ENCODE assay signal across 10 cellular contexts in genomic region chr2:156322103-156322671, GRCh38. TPM values are rescaled to one million over a fixed set of nuclear protein-coding genes. Genes with fewer than 3 reads are reported as not detected.
DNase-seq lines count a peak whose midpoint lies in the region; TF ChIP-seq lines count a peak whose summit lies in the region.
"Had no signal": no experiment of that assay in that cellular context is flagged by ENCODE, and none has a peak within 500 bp of the region (broad histone marks: within the 10 kb centered on the region; RNA-seq: fewer than 3 reads in every experiment).

No MANE protein-coding gene starts in this region.

- H3K36me3 ChIP-seq in HUES6 (ENCODE audit: control insufficient read depth, insufficient read depth, low read length) (no peaks in the 10 kb centered on the region), suprapubic skin (peaks cover 7% of the 10 kb centered on the region)

- no peaks in the 10 kb centered on the region; the same call in 1 of the 2 replicates for H3K9me3 ChIP-seq in HUES6 (ENCODE audit: control insufficient read depth, insufficient read depth, low read depth, low read length)
- H3K9me3 ChIP-seq in suprapubic skin, result no peaks in the 10 kb centered on the region

- no peak overlapping the region for H3K27ac Mint-ChIP-seq in activated naive CD4-positive, alpha-beta T cell treated with anti-CD3 and anti-CD28 coated beads for 36 hours

- H3K27me3 ChIP-seq in HUES6 (ENCODE audit: control insufficient read depth, insufficient read depth, low read length), result peaks cover 99% of the 10 kb centered on the region
- peaks cover 28% of the 10 kb centered on the region for H3K27me3 ChIP-seq in suprapubic skin

- H3K9ac ChIP-seq in HUES6 (ENCODE audit: low read length), result no peak overlapping the region

- 20% methylated on average over 21 of the region's 21 CpGs for WGBS in suprapubic skin

- DNase-seq in activated naive CD4-positive, alpha-beta T cell treated with anti-CD3 and anti-CD28 coated beads for 36 hours, result peak; percentile 25
- no peak for DNase-seq in activated naive CD4-positive, alpha-beta T cell treated with anti-CD3 and anti-CD28 coated beads, Interleukin-2, amount 50 U/mL, for 16 hours
- DNase-seq in fibroblast of pulmonary artery (ENCODE audit: low read depth), result peak; percentile 24
- no peak for DNase-seq in suprapubic skin (ENCODE audit: low spot score in 2 of 2)
- DNase-seq in AML-193 (lab: John Stamatoyannopoulos, UW), result no peak
- DNase-seq in posterior cingulate gyrus, result no peak
- no peak for DNase-seq in RKO (ENCODE audit: low spot score)
- DNase-seq: NCI-H146 had no signal

- intact Hi-C loops in activated naive CD4-positive, alpha-beta T cell treated with anti-CD3 and anti-CD28 coated beads for 36 hours (cut with micrococcal nuclease), result loop anchor here (1.0 to 5.0 kb wide), 2 partner anchors 9 to 575 kb away; no protein-coding TSS in a partner anchor
- intact Hi-C loops in posterior cingulate gyrus (cut with DNase I), result no loop called here

- TF ChIP-seq POLR2A in suprapubic skin (IDR thresholded peaks at IDR 0.05), result no peak

- H3K4me1 ChIP-seq in HUES6 (ENCODE audit: control insufficient read depth, insufficient read depth, low read length) (peaks cover 25% of the 10 kb centered on the region), suprapubic skin (peaks cover 33% of the 10 kb centered on the region)

- no peaks in the 10 kb centered on the region for H3K9me3 Mint-ChIP-seq in activated naive CD4-positive, alpha-beta T cell treated with anti-CD3 and anti-CD28 coated beads for 36 hours

- no peak for TF ChIP-seq EP300 in suprapubic skin (IDR thresholded peaks at IDR 0.05)

- no peak overlapping the region for H3K27ac ChIP-seq in HUES6 (ENCODE audit: low read depth, low read length)
- H3K27ac ChIP-seq in suprapubic skin, result no peak overlapping the region
- H3K27ac ChIP-seq: C4-2B had no signal

- peaks cover 65% of the 10 kb centered on the region for H3K27me3 Mint-ChIP-seq in activated naive CD4-positive, alpha-beta T cell treated with anti-CD3 and anti-CD28 coated beads for 36 hours (ENCODE audit: low read depth)

- CTCF ChIA-PET in activated naive CD4-positive, alpha-beta T cell treated with anti-CD3 and anti-CD28 coated beads for 36 hours (lab: Charles Lee), result interaction anchor here (0.6 kb wide), 1 partner anchor 291 kb away, joined by 3 read pairs; no protein-coding TSS in a partner anchor

- no peak for TF ChIP-seq CTCF in fibroblast of pulmonary artery (IDR thresholded peaks at IDR 0.05; ENCODE audit: low read length, missing control alignments)
- no peak for TF ChIP-seq CTCF in suprapubic skin (IDR thresholded peaks at IDR 0.05)

- peak overlapping the region; percentile 65 for H3K4me3 Mint-ChIP-seq in activated naive CD4-positive, alpha-beta T cell treated with anti-CD3 and anti-CD28 coated beads for 36 hours

- peaks cover 25% of the 10 kb centered on the region for H3K36me3 Mint-ChIP-seq in activated naive CD4-positive, alpha-beta T cell treated with anti-CD3 and anti-CD28 coated beads for 36 hours (ENCODE audit: low read depth)

- H3K4me1 Mint-ChIP-seq in activated naive CD4-positive, alpha-beta T cell treated with anti-CD3 and anti-CD28 coated beads for 36 hours (ENCODE audit: low read depth), result peaks cover 39% of the 10 kb centered on the region

- peak overlapping the region; percentile 59 for H3K4me3 ChIP-seq in HUES6 (ENCODE audit: low read depth, low read length)
- no peak overlapping the region for H3K4me3 ChIP-seq in fibroblast of pulmonary artery (replicated peaks; ENCODE audit: low read depth, low read length)
- peak overlapping the region; percentile 49 for H3K4me3 ChIP-seq in suprapubic skin

RNA-seq across cellular contexts. Expression of gene NR4A2, which starts 10.3 kb away (rescaled TPM):
- total RNA-seq in activated naive CD4-positive, alpha-beta T cell treated with anti-CD3 and anti-CD28 coated beads for 36 hours, result 10 to 100 TPM; 29.7 to 32.9 TPM
- total RNA-seq in suprapubic skin, result 10 to 100 TPM in 3 of 4 donors, 1 to 10 TPM in 1; 9.5 to 21.7 (median 19.8) TPM

Comparison
In these comparisons a context has a peak if more than half of its experiments do, and no peak if none do; other contexts are left out.
1. DNase-seq: peak in activated naive CD4-positive, alpha-beta T cell treated with anti-CD3 and anti-CD28 coated beads for 36 hours (single experiment) and fibroblast of pulmonary artery (single experiment); none in activated naive CD4-positive, alpha-beta T cell treated with anti-CD3 and anti-CD28 coated beads, Interleukin-2, amount 50 U/mL, for 16 hours (single experiment), suprapubic skin (0 of 2), AML-193 (0 of 2), posterior cingulate gyrus (0 of 10) and RKO (single experiment).